In genomic region chr2:234047361-234047760, GRCh38 we compare ENCODE assay signal across 26 cellular contexts. TPM values are rescaled to one million over a fixed set of nuclear protein-coding genes. Genes with fewer than 3 reads are reported as not detected.
"Had no signal": no experiment of that assay in that cellular context is flagged by ENCODE, and none has a peak within 500 bp of the region (broad histone marks: within the 10 kb centered on the region; RNA-seq: fewer than 3 reads in every experiment).

No MANE protein-coding gene starts in this region.

- DNase-seq: effector memory CD8-positive, alpha-beta T cell; kidney glomerular epithelial cell; mammary epithelial cell; naive thymus-derived CD4-positive, alpha-beta T cell; posterior cingulate gyrus; stimulated activated CD4-positive, alpha-beta T cell treated with anti-CD3 and anti-CD28 coated beads, Interleukin-2, amount 100 ng/mL, for 24 hours; stimulated activated CD4-positive, alpha-beta T cell treated with anti-CD3 and anti-CD28 coated beads, Interleukin-4, amount 100 ng/mL, for 4 hours; stimulated activated naive B cell treated with anti-CD40 and anti-IgM and Interleukin-4, amounts not matched to agents 10 μg/mL and 1 μg/mL and 100 μg/mL, for 72 hours; stimulated activated naive CD8-positive, alpha-beta T cell treated with anti-CD3 and anti-CD28 coated beads, Interleukin-15, amount 100 ng/mL, for 72 hours; testis; upper lobe of right lung had no signal

- H3K9me3 Mint-ChIP-seq: effector memory CD8-positive, alpha-beta T cell; stimulated activated naive B cell treated with anti-CD40 and anti-IgM and Interleukin-4, amounts not matched to agents 10 μg/mL and 1 μg/mL and 100 μg/mL, for 72 hours had no signal

- H3K4me3 ChIP-seq: gastroesophageal sphincter, hepatocyte, skin epidermis, testis, tibial nerve, upper lobe of right lung had no signal

- H3K4me3 Mint-ChIP-seq: effector memory CD8-positive, alpha-beta T cell; naive thymus-derived CD4-positive, alpha-beta T cell; stimulated activated naive B cell treated with anti-CD40 and anti-IgM and Interleukin-4, amounts not matched to agents 10 μg/mL and 1 μg/mL and 100 μg/mL, for 72 hours; stimulated activated naive CD8-positive, alpha-beta T cell treated with anti-CD3 and anti-CD28 coated beads, Interleukin-15, amount 100 ng/mL, for 72 hours had no signal

- ATAC-seq: effector memory CD8-positive, alpha-beta T cell; gastroesophageal sphincter; left lobe of liver; naive thymus-derived CD4-positive, alpha-beta T cell; sciatic nerve; stimulated activated naive B cell treated with anti-CD40 and anti-IgM and Interleukin-4, amounts not matched to agents 10 μg/mL and 1 μg/mL and 100 μg/mL, for 72 hours; stimulated activated naive CD8-positive, alpha-beta T cell treated with anti-CD3 and anti-CD28 coated beads, Interleukin-15, amount 100 ng/mL, for 72 hours; upper lobe of right lung had no signal

- H3K27me3 Mint-ChIP-seq: effector memory CD8-positive, alpha-beta T cell; stimulated activated naive CD8-positive, alpha-beta T cell treated with anti-CD3 and anti-CD28 coated beads, Interleukin-15, amount 100 ng/mL, for 72 hours had no signal

- H3K27ac Mint-ChIP-seq: effector memory CD8-positive, alpha-beta T cell; naive thymus-derived CD4-positive, alpha-beta T cell; stimulated activated naive B cell treated with anti-CD40 and anti-IgM and Interleukin-4, amounts not matched to agents 10 μg/mL and 1 μg/mL and 100 μg/mL, for 72 hours; stimulated activated naive CD8-positive, alpha-beta T cell treated with anti-CD3 and anti-CD28 coated beads, Interleukin-15, amount 100 ng/mL, for 72 hours had no signal

- H3K36me3 Mint-ChIP-seq: naive thymus-derived CD4-positive, alpha-beta T cell; stimulated activated naive B cell treated with anti-CD40 and anti-IgM and Interleukin-4, amounts not matched to agents 10 μg/mL and 1 μg/mL and 100 μg/mL, for 72 hours had no signal

- H3K4me1 Mint-ChIP-seq: stimulated activated naive B cell treated with anti-CD40 and anti-IgM and Interleukin-4, amounts not matched to agents 10 μg/mL and 1 μg/mL and 100 μg/mL, for 72 hours had no signal

RNA-seq across cellular contexts. Expression of gene SPP2, which starts 3.1 kb away (rescaled TPM):
- total RNA-seq: epithelial cell of proximal tubule; fibroblast of villous mesenchyme; gastroesophageal sphincter; lower leg skin; mammary epithelial cell; mesenteric fat pad; mononuclear cell; naive thymus-derived CD4-positive, alpha-beta T cell; osteocyte; pulmonary artery endothelial cell; sciatic nerve; subcutaneous adipose tissue; testis; tibial nerve; upper lobe of right lung had no signal
- polyA plus RNA-seq: mammary epithelial cell; naive thymus-derived CD4-positive, alpha-beta T cell; neural cell had no signal
